29 cellular contexts compared by ENCODE assay signal in genomic region chr17:73538445-73538844, GRCh38.
"Had no signal": no experiment of that assay in that cellular context is flagged by ENCODE, and none has a peak within 500 bp of the region (broad histone marks: within the 10 kb centered on the region; RNA-seq: fewer than 3 reads in every experiment).

No MANE protein-coding gene starts in this region.

- DNase-seq: activated CD4-positive, alpha-beta memory T cell treated with anti-CD3 and anti-CD28 coated beads, Interleukin-2, amount 10 ng/mL, durations not matched to agents 7 days and 5 days; activated CD4-positive, alpha-beta T cell treated with anti-CD3 and anti-CD28 coated beads for 1 hour; activated CD4-positive, alpha-beta T cell treated with anti-CD3 and anti-CD28 coated beads for 4 hours; activated CD4-positive, alpha-beta T cell treated with anti-CD3 and anti-CD28 coated beads, Interleukin-2, amount 10 ng/mL, durations not matched to agents 7 days and 5 days; activated CD4-positive, alpha-beta T cell treated with anti-CD3 and anti-CD28 coated beads, Interleukin-2, amount 50 U/mL, for 4 hours; activated CD8-positive, alpha-beta memory T cell treated with anti-CD3 and anti-CD28 coated beads, Interleukin-2, amount 50 U/mL, for 48 hours; activated gamma-delta T cell; activated naive CD4-positive, alpha-beta T cell; activated naive CD4-positive, alpha-beta T cell treated with anti-CD3 and anti-CD28 coated beads, Interleukin-2, amount 10 ng/mL, durations not matched to agents 7 days and 5 days; activated naive CD8-positive, alpha-beta T cell treated with anti-CD3 and anti-CD28 coated beads, Interleukin-2, amount 10 ng/mL, durations not matched to agents 7 days and 5 days; activated T-cell treated with anti-CD3 and anti-CD28 coated beads for 4 hours; activated T-cell treated with anti-CD3 and anti-CD28 coated beads, Interleukin-2, amount 50 U/mL, for 24 hours; activated T-cell treated with anti-CD3 and anti-CD28 coated beads, Interleukin-2, amount 50 U/mL, for 72 hours; central memory CD4-positive, alpha-beta T cell; cerebellar nuclear complex; colonic mucosa; effector CD8-positive, alpha-beta T cell; endodermal cell; foreskin fibroblast; T-helper 1 cell; T-helper 2 cell had no signal

- FAIRE-seq: frontal cortex had no signal

- H3K27me3 Mint-ChIP-seq: activated CD4-positive, alpha-beta memory T cell treated with anti-CD3 and anti-CD28 coated beads, Interleukin-2, amount 10 ng/mL, durations not matched to agents 7 days and 5 days; activated CD4-positive, alpha-beta T cell treated with anti-CD3 and anti-CD28 coated beads, Interleukin-2, amount 10 ng/mL, durations not matched to agents 7 days and 5 days; activated naive CD8-positive, alpha-beta T cell treated with anti-CD3 and anti-CD28 coated beads, Interleukin-2, amount 10 ng/mL, durations not matched to agents 7 days and 5 days; activated T-cell treated with anti-CD3 and anti-CD28 coated beads, Interleukin-2, amount 50 U/mL, for 24 hours had no signal

- H3K27ac ChIP-seq: ascending aorta, breast epithelium, colonic mucosa had no signal

- H3K4me1 ChIP-seq: ascending aorta, breast epithelium, colonic mucosa had no signal

- H3K9me3 ChIP-seq: ascending aorta, breast epithelium, colonic mucosa had no signal

- H3K9me3 Mint-ChIP-seq: activated CD4-positive, alpha-beta memory T cell treated with anti-CD3 and anti-CD28 coated beads, Interleukin-2, amount 10 ng/mL, durations not matched to agents 7 days and 5 days; activated CD4-positive, alpha-beta T cell treated with anti-CD3 and anti-CD28 coated beads, Interleukin-2, amount 10 ng/mL, durations not matched to agents 7 days and 5 days; activated naive CD4-positive, alpha-beta T cell treated with anti-CD3 and anti-CD28 coated beads, Interleukin-2, amount 10 ng/mL, durations not matched to agents 7 days and 5 days; activated naive CD4-positive, alpha-beta T cell treated with anti-CD3 and anti-CD28 coated beads, Interleukin-2, amount 50 U/mL, for 72 hours; activated naive CD8-positive, alpha-beta T cell treated with anti-CD3 and anti-CD28 coated beads, Interleukin-2, amount 10 ng/mL, durations not matched to agents 7 days and 5 days; activated T-cell treated with anti-CD3 and anti-CD28 coated beads, Interleukin-2, amount 50 U/mL, for 24 hours; activated T-cell treated with anti-CD3 and anti-CD28 coated beads, Interleukin-2, amount 50 U/mL, for 72 hours; brain; endodermal cell; WTC11 had no signal

- H3K27me3 ChIP-seq: ascending aorta, breast epithelium, cardiac muscle cell, colonic mucosa had no signal

- H3K4me3 Mint-ChIP-seq: activated CD4-positive, alpha-beta memory T cell treated with anti-CD3 and anti-CD28 coated beads, Interleukin-2, amount 10 ng/mL, durations not matched to agents 7 days and 5 days; activated CD4-positive, alpha-beta T cell treated with anti-CD3 and anti-CD28 coated beads, Interleukin-2, amount 10 ng/mL, durations not matched to agents 7 days and 5 days; activated naive CD4-positive, alpha-beta T cell treated with anti-CD3 and anti-CD28 coated beads, Interleukin-2, amount 10 ng/mL, durations not matched to agents 7 days and 5 days; activated naive CD8-positive, alpha-beta T cell treated with anti-CD3 and anti-CD28 coated beads, Interleukin-2, amount 10 ng/mL, durations not matched to agents 7 days and 5 days; activated T-cell treated with anti-CD3 and anti-CD28 coated beads, Interleukin-2, amount 50 U/mL, for 24 hours; activated T-cell treated with anti-CD3 and anti-CD28 coated beads, Interleukin-2, amount 50 U/mL, for 72 hours; endodermal cell; WTC11 had no signal

- H3K4me3 ChIP-seq: ascending aorta, breast epithelium, cardiac muscle cell, colonic mucosa had no signal

- H3K27ac Mint-ChIP-seq: activated CD4-positive, alpha-beta memory T cell treated with anti-CD3 and anti-CD28 coated beads, Interleukin-2, amount 10 ng/mL, durations not matched to agents 7 days and 5 days; activated CD4-positive, alpha-beta T cell treated with anti-CD3 and anti-CD28 coated beads, Interleukin-2, amount 10 ng/mL, durations not matched to agents 7 days and 5 days; activated naive CD4-positive, alpha-beta T cell treated with anti-CD3 and anti-CD28 coated beads, Interleukin-2, amount 10 ng/mL, durations not matched to agents 7 days and 5 days; activated naive CD8-positive, alpha-beta T cell treated with anti-CD3 and anti-CD28 coated beads, Interleukin-2, amount 10 ng/mL, durations not matched to agents 7 days and 5 days; activated T-cell treated with anti-CD3 and anti-CD28 coated beads, Interleukin-2, amount 50 U/mL, for 24 hours; activated T-cell treated with anti-CD3 and anti-CD28 coated beads, Interleukin-2, amount 50 U/mL, for 72 hours; endodermal cell; WTC11 had no signal

- H3K4me1 Mint-ChIP-seq: activated CD4-positive, alpha-beta memory T cell treated with anti-CD3 and anti-CD28 coated beads, Interleukin-2, amount 10 ng/mL, durations not matched to agents 7 days and 5 days; activated naive CD4-positive, alpha-beta T cell treated with anti-CD3 and anti-CD28 coated beads, Interleukin-2, amount 10 ng/mL, durations not matched to agents 7 days and 5 days had no signal

- ATAC-seq: activated naive CD4-positive, alpha-beta T cell treated with anti-CD3 and anti-CD28 coated beads, Interleukin-2, amount 50 U/mL, for 72 hours; activated T-cell treated with anti-CD3 and anti-CD28 coated beads, Interleukin-2, amount 50 U/mL, for 72 hours; esophagus mucosa; WTC11 had no signal

- H3K36me3 ChIP-seq: ascending aorta, breast epithelium, cardiac muscle cell, colonic mucosa had no signal

- H3K36me3 Mint-ChIP-seq: activated naive CD4-positive, alpha-beta T cell treated with anti-CD3 and anti-CD28 coated beads, Interleukin-2, amount 10 ng/mL, durations not matched to agents 7 days and 5 days; activated naive CD4-positive, alpha-beta T cell treated with anti-CD3 and anti-CD28 coated beads, Interleukin-2, amount 50 U/mL, for 72 hours; activated naive CD8-positive, alpha-beta T cell treated with anti-CD3 and anti-CD28 coated beads, Interleukin-2, amount 10 ng/mL, durations not matched to agents 7 days and 5 days; brain; WTC11 had no signal
